ENCODE assay signal across 2 cellular contexts in the genomic region with DNA sequence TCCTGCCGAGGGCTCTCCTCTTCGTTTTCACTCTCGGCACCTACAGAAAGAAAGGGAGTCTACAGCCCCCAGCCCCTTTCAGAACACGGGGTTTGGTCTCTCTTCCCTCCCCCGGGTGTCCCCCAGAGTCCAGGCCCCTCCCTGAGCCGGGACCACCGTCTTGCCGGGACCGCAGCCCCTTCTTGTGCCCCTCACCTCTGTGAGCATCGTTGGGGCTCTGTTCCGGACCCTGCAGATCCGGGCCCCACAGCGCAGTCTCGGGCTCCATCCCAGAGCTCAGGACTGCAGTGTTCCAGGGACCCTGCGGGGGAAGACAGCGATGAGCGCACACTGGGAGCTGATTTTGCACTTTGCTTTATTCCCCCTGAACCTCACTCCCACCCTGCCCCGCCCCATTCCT.
A peak's percentile ranks its signal among the peaks of the same experiment; 100 is the strongest.
TF ChIP-seq lines count a peak whose summit lies in the region.

No MANE protein-coding gene starts in this region.

TF ChIP-seq in HEK293, 187 proteins besides CTCF, POLR2A, EP300 and RAD21:
- TF ChIP-seq ZNF548 (tag by site-specific recombination; IDR thresholded peaks at IDR 0.05) (no peak), ZNF600 (tag by site-specific recombination; IDR thresholded peaks at IDR 0.05) (peak; percentile 84)

TF ChIP-seq in SK-N-SH, 30 proteins besides CTCF, POLR2A, EP300 and RAD21:
- TF ChIP-seq GATA2 (CRISPR knock-in tag; IDR thresholded peaks at IDR 0.05) (no peak), FOXJ3 (CRISPR knock-in tag; IDR thresholded peaks at IDR 0.05) (no peak), FOXM1 (IDR thresholded peaks at IDR 0.05; ENCODE audit: low read depth) (no peak), TCF12 (IDR thresholded peaks at IDR 0.05) (no peak)
- TF ChIP-seq, protein P1, sequence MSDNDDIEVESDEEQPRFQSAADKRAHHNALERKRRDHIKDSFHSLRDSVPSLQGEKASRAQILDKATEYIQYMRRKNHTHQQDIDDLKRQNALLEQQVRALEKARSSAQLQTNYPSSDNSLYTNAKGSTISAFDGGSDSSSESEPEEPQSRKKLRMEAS (IDR thresholded peaks at IDR 0.05; ENCODE audit: low read depth) = no peak
